9 cellular contexts compared by ENCODE assay signal in the genomic region with DNA sequence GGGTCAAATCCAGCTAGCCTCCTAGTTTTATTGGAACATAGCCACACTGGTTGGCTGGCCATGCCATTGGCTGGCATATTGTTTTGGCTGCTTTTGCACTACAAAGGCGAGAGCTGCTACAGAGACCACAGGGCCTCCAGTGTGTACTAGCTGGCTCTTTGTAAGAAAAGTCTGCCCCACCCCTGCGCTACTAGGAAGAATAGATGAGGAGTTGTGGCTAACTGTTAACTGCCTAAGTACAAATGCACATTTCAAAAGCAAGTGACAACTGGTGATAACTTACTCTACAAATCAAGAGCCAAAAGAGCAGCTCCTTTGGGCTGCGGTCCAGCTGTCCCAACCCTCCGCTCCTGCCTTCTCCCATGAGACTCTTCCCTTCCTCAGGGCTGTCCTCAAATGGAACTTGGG.
DNase-seq lines count a peak whose midpoint lies in the region; ATAC-seq lines count a peak whose summit lies in the region.
"Had no signal": no experiment of that assay in that cellular context is flagged by ENCODE, and none has a peak within 500 bp of the region (broad histone marks: within the 10 kb centered on the region; RNA-seq: fewer than 3 reads in every experiment).

No MANE protein-coding gene starts in this region.

- peak; percentile 47 for ATAC-seq in left lobe of liver

- no peaks in the 10 kb centered on the region for H3K36me3 ChIP-seq in Karpas-422 (ENCODE audit: insufficient read depth, low read length)

- H3K4me3 ChIP-seq in Karpas-422 (ENCODE audit: low read length) = no peak overlapping the region
- H3K4me3 ChIP-seq: A549 had no signal

- no peak overlapping the region for H3K27ac ChIP-seq in Karpas-422 (ENCODE audit: low read length)
- H3K27ac ChIP-seq: A549 had no signal

- peaks cover 3% of the 10 kb centered on the region for H3K36me3 Mint-ChIP-seq in activated naive CD8-positive, alpha-beta T cell

- H3K4me2 ChIP-seq in Karpas-422 (ENCODE audit: low read depth, low read length, poor library complexity, severe bottlenecking) = no peak overlapping the region

- no peaks in the 10 kb centered on the region for H3K4me1 ChIP-seq in Karpas-422 (ENCODE audit: low read length)

- no peaks in the 10 kb centered on the region for H3K27me3 Mint-ChIP-seq in activated naive CD8-positive, alpha-beta T cell

- peak overlapping the region; percentile 96 for H3K27ac Mint-ChIP-seq in activated naive CD8-positive, alpha-beta T cell

- peaks cover 87% of the 10 kb centered on the region for H3K4me1 Mint-ChIP-seq in activated naive CD8-positive, alpha-beta T cell (ENCODE audit: low read depth)

- peak overlapping the region; percentile 65 for H3K4me3 Mint-ChIP-seq in activated naive CD8-positive, alpha-beta T cell

- no peaks in the 10 kb centered on the region for H3K9me2 ChIP-seq in Karpas-422 (replicated peaks; ENCODE audit: insufficient read depth, low read length)

- H3K79me2 ChIP-seq in Karpas-422 (ENCODE audit: low read length) = no peaks in the 10 kb centered on the region

- no peaks in the 10 kb centered on the region for H3K27me3 ChIP-seq in Karpas-422 (ENCODE audit: low read length)

- H3K9me3 ChIP-seq in Karpas-422 (ENCODE audit: low read length) = no peaks in the 10 kb centered on the region
- H3K9me3 ChIP-seq: A549 had no signal

- H3K9me3 Mint-ChIP-seq in activated naive CD8-positive, alpha-beta T cell (ENCODE audit: low read depth) = no peaks in the 10 kb centered on the region

- DNase-seq in NCI-H1092 treated with DMSO at 0.1 percent for 48 hours (lab: John Stamatoyannopoulos, UW) = peak; percentile 30
- no peak for DNase-seq in NCI-H1092 (lab: John Stamatoyannopoulos, UW)
- DNase-seq in left lobe of liver (ENCODE audit: low spot score) = no peak
- peak; percentile 84 for DNase-seq in superior temporal gyrus (ENCODE audit: extremely low spot score)
- no peak for DNase-seq in UCSD-AML1 (lab: John Stamatoyannopoulos, UW; ENCODE audit: unreplicated experiment)
- DNase-seq in stimulated activated CD4-positive, alpha-beta T cell treated with anti-CD3 and anti-CD28 coated beads, Interleukin-2, amount 100 ng/mL, for 24 hours = no peak
- DNase-seq in Karpas-422 = no peak

- no peak overlapping the region for H3K9ac ChIP-seq in Karpas-422 (ENCODE audit: low read length)

- H4K20me1 ChIP-seq in Karpas-422 (ENCODE audit: insufficient read depth, low read depth, low read length) = no peaks in the 10 kb centered on the region

- H2AFZ ChIP-seq in Karpas-422 (ENCODE audit: low read length) = no peak overlapping the region

Comparison
In these comparisons a context has a peak if more than half of its experiments do, and no peak if none do; other contexts are left out.
1. DNase-seq: peak in NCI-H1092 treated with DMSO at 0.1 percent for 48 hours (single experiment) and superior temporal gyrus (single experiment); none in NCI-H1092 (single experiment), left lobe of liver (single experiment), UCSD-AML1 (single experiment), stimulated activated CD4-positive, alpha-beta T cell treated with anti-CD3 and anti-CD28 coated beads, Interleukin-2, amount 100 ng/mL, for 24 hours (0 of 2) and Karpas-422 (single experiment).